ENCODE assay signal across 8 cellular contexts in the genomic region with DNA sequence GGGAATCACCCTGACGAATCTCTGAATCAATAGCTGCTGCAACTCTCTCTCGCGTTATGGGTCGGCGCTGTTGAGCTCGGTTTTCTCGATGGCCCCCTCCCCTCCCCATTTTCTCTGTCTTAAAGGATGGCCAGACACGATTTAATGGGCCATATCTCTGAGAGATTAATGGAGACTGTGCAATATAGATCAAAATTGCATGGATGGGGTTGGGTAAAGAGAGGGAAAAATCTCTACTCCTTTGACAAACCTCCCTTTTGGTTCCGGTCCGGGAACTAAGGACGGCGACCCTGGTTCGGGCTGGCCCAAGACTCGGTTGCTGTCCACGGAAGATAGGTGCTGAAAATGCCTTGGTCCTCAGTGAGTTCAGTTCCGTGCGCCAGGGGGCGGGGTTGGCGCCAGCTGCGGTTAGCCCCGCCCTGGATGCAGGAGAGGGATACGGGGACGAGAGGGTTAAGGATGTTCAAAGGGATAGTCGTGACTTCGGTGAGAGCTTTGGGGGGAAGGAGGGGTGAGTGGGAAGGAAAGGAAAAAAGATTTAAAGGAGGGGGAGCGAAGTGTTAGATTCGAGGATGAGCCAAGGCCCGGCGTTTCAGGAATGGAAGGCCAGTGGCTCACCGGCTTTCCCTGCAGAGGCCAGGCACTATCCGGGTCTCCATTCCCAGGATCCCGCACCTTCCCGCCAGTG.
DNase-seq lines count a peak whose midpoint lies in the region; ATAC-seq and TF ChIP-seq lines count a peak whose summit lies in the region.

No MANE protein-coding gene starts in this region.

- no peak overlapping the region for H3K4me3 ChIP-seq in uterus

- ATAC-seq in GM19397 (IDR thresholded peaks at IDR 0.05; ENCODE audit: unreplicated experiment) = no peak

- H3K36me3 Mint-ChIP-seq in chondrocyte (ENCODE audit: low read depth) = peaks cover 4% of the 10 kb centered on the region

- TF ChIP-seq POLR2A in uterus (IDR thresholded peaks at IDR 0.05) = no peak

- H3K27ac Mint-ChIP-seq in chondrocyte (ENCODE audit: unreplicated experiment) = peak overlapping the region; percentile 50

- H3K9me3 Mint-ChIP-seq in chondrocyte (ENCODE audit: low read depth) = no peaks in the 10 kb centered on the region

- peak; percentile 70 for TF ChIP-seq CTCF in chondrocyte (IDR thresholded peaks at IDR 0.05)
- peak in 1 of 4 experiments; percentile 5 for TF ChIP-seq CTCF in uterus (IDR thresholded peaks at IDR 0.05)

- intact Hi-C loops in uterus (cut with DNase I; ENCODE audit: low total_unique reads) = no loop called here

- H3K36me3 ChIP-seq in uterus = no peaks in the 10 kb centered on the region

- peaks cover 57% of the 10 kb centered on the region for H3K4me1 Mint-ChIP-seq in chondrocyte (ENCODE audit: low read depth)

- peak overlapping the region; percentile 73 for H3K4me3 Mint-ChIP-seq in chondrocyte (ENCODE audit: unreplicated experiment)

- H3K27me3 Mint-ChIP-seq in chondrocyte (ENCODE audit: low read depth) = peaks cover 82% of the 10 kb centered on the region

- DNase-seq in SIG-M5 treated with dmso at 0.1 percent for 504 hours (lab: John Stamatoyannopoulos, UW; ENCODE audit: unreplicated experiment) (peak; percentile 46), SIG-M5 (lab: John Stamatoyannopoulos, UW) (no peak), M059J (ENCODE audit: low read depth) (peak; percentile 61), chondrocyte (ENCODE audit: low spot score) (no peak), mucosa of gallbladder (ENCODE audit: low spot score) (peak; percentile 25), SKM-1 treated with dmso at 0.1 percent for 144 hours (lab: John Stamatoyannopoulos, UW; ENCODE audit: unreplicated experiment) (no peak), uterus (no peak)

- H3K27ac ChIP-seq in uterus = no peak overlapping the region

- H3K4me1 ChIP-seq in uterus = peaks cover 0 to 32% of the 10 kb centered on the region in 2 donors

- peaks cover 27 to 69% of the 10 kb centered on the region in 2 donors for H3K27me3 ChIP-seq in uterus

- H3K9me3 ChIP-seq in uterus = no peaks in the 10 kb centered on the region

Comparison
In these comparisons a context has a peak if more than half of its experiments do, and no peak if none do; other contexts are left out.
1. DNase-seq: peak in SIG-M5 treated with dmso at 0.1 percent for 504 hours (single experiment), M059J (single experiment) and mucosa of gallbladder (single experiment); none in SIG-M5 (single experiment), chondrocyte (single experiment), SKM-1 treated with dmso at 0.1 percent for 144 hours (single experiment) and uterus (0 of 2).